ENCODE assay signal across 25 cellular contexts in genomic region chr4:98394134-98394533, GRCh38.
"Had no signal": no experiment of that assay in that cellular context is flagged by ENCODE, and none has a peak within 500 bp of the region (broad histone marks: within the 10 kb centered on the region; RNA-seq: fewer than 3 reads in every experiment).

No MANE protein-coding gene starts in this region.

- H3K27me3 ChIP-seq: ascending aorta, cardiac muscle cell, heart right ventricle, neutrophil, ovary, right lobe of liver, thyroid gland, upper lobe of right lung had no signal

- H3K4me1 ChIP-seq: ascending aorta, heart right ventricle, right lobe of liver, thyroid gland, upper lobe of right lung had no signal

- H3K4me2 ChIP-seq: smooth muscle cell had no signal

- DNase-seq: activated CD8-positive, alpha-beta memory T cell treated with anti-CD3 and anti-CD28 coated beads for 24 hours; activated CD8-positive, alpha-beta memory T cell treated with anti-CD3 and anti-CD28 coated beads, Interleukin-2, amount 50 U/mL, for 4 hours; activated effector memory CD4-positive, alpha-beta T cell treated with Interleukin-2 at 50 U/mL for 16 hours; activated naive CD4-positive, alpha-beta T cell treated with anti-CD3 and anti-CD28 coated beads for 36 hours; activated T-cell treated with anti-CD3 and anti-CD28 coated beads, Interleukin-2, amount 50 U/mL, for 4 hours; heart right ventricle; left colon; mesenchymal stem cell; ovary; right lobe of liver; stimulated activated CD4-positive, alpha-beta T cell treated with anti-CD3 and anti-CD28 coated beads, Interleukin-15, amount 100 ng/mL, for 24 hours; stimulated activated CD8-positive, alpha-beta memory T cell treated with anti-CD3 and anti-CD28 coated beads, Interleukin-4, amount 100 ng/mL, for 48 hours; stimulated activated naive CD4-positive, alpha-beta T cell treated with Interleukin-2 at 50 U/mL for 16 hours; substantia nigra; T-helper 9 cell; thyroid gland; upper lobe of right lung had no signal

- H3K4me1 Mint-ChIP-seq: nephron, WTC11 had no signal

- H3K4me3 ChIP-seq: ascending aorta, cardiac muscle cell, heart right ventricle, ovary, right lobe of liver, smooth muscle cell, thyroid gland, upper lobe of right lung had no signal

- H3K9me3 ChIP-seq: heart right ventricle, neutrophil, ovary, right lobe of liver, thyroid gland, upper lobe of right lung had no signal

- H3K36me3 ChIP-seq: neutrophil, ovary, right lobe of liver, thyroid gland had no signal

- H3K27ac ChIP-seq: ascending aorta, cardiac muscle cell, epithelial cell of prostate, heart right ventricle, neutrophil, ovary, right lobe of liver, thyroid gland, upper lobe of right lung had no signal

- ATAC-seq: activated T-cell treated with anti-CD3 and anti-CD28 coated beads, Interleukin-2, amount 50 U/mL, for 4 hours; heart right ventricle; left colon; right lobe of liver; upper lobe of right lung; WTC11 had no signal

- H3K27ac Mint-ChIP-seq: activated naive CD4-positive, alpha-beta T cell treated with anti-CD3 and anti-CD28 coated beads for 36 hours; nephron; WTC11 had no signal

- H3K4me3 Mint-ChIP-seq: activated naive CD4-positive, alpha-beta T cell treated with anti-CD3 and anti-CD28 coated beads for 36 hours; activated T-cell treated with anti-CD3 and anti-CD28 coated beads, Interleukin-2, amount 50 U/mL, for 4 hours; nephron; WTC11 had no signal

- FAIRE-seq: keratinocyte had no signal
